ENCODE assay signal across 10 cellular contexts in the genomic region with DNA sequence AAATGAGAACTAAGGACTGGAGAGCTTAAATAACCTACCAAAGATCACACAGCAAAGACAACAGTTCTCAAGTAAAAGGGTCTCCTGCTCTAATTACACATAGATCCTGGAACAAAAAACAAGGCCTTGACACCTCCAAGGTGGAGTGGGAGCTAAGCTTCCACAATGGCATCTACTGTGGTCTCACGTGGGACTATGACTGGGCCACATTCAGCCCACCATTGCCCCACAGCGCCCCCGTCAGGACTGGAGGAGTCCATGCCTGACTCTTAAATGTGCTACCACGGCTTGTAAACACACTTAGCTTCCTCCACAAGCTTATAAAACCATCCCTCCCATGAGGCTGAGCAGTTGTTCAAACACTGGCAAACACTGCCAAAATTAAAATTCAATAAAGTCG.
A peak's percentile ranks its signal among the peaks of the same experiment; 100 is the strongest.
DNase-seq lines count a peak whose midpoint lies in the region; ATAC-seq, FAIRE-seq and TF ChIP-seq lines count a peak whose summit lies in the region.
"Had no signal": no experiment of that assay in that cellular context is flagged by ENCODE, and none has a peak within 500 bp of the region (broad histone marks: within the 10 kb centered on the region; RNA-seq: fewer than 3 reads in every experiment).

No MANE protein-coding gene starts in this region.

- TF ChIP-seq POLR2A in HepG2 (IDR thresholded peaks at IDR 0.05; ENCODE audit: insufficient read depth in 1 of 2, low read depth in 2 of 2, low read length in 2 of 2) = no peak
- no peak for TF ChIP-seq POLR2A in right lobe of liver (IDR thresholded peaks at IDR 0.05)
- TF ChIP-seq POLR2A in sigmoid colon (IDR thresholded peaks at IDR 0.05) = no peak

- POLR2A ChIA-PET in HepG2 (lab: Yijun Ruan, JAX) (no interaction called here), PC-3 (lab: Charles Lee; ENCODE audit: unreplicated experiment) (no interaction called here)

- WGBS in HepG2 (ENCODE audit: low lambda C conversion rate) = under 1% methylated on average over 4 of the region's 5 CpGs
- WGBS in right lobe of liver (ENCODE audit: insufficient coverage, low coverage, low lambda C conversion rate, missing lambda C conversion rate) = 62% methylated on average over 5 of the region's 5 CpGs
- 50 to 69% methylated on average over 5 of the region's 5 CpGs for WGBS in sigmoid colon, 2 donors

- no TSS peak for BruUV-seq in HepG2 (replicated peaks; lab: Mats Ljungman, UMichigan)
- BruUV-seq in PC-3 (replicated peaks; lab: Mats Ljungman, UMichigan) = no TSS peak

- intact Hi-C loops in HepG2 (cut with micrococcal nuclease; ENCODE audit: unreplicated experiment) (no loop called here), right lobe of liver (cut with DNase I) (no loop called here), PC-3 (cut with micrococcal nuclease) (loop anchor here (10.0 kb wide), 1 partner anchor 161 kb away; no protein-coding TSS in a partner anchor), sigmoid colon (cut with DNase I) (no loop called here)

- no peak overlapping the region for H3K9ac ChIP-seq in HepG2 (ENCODE audit: insufficient read depth, low read depth, low read length)
- no peak overlapping the region for H3K9ac ChIP-seq in PC-3 (ENCODE audit: low read length)

- H3K79me2 ChIP-seq in HepG2 (ENCODE audit: insufficient read depth, low read length) (no peaks in the 10 kb centered on the region), PC-3 (ENCODE audit: low read length) (no peaks in the 10 kb centered on the region)

- H3K36me3 ChIP-seq in HepG2 (replicated peaks in 1 of 2; ENCODE audit: control insufficient read depth in 1 of 2, insufficient read depth in 2 of 2, low read length in 2 of 2) (no peaks in the 10 kb centered on the region), right lobe of liver (no peaks in the 10 kb centered on the region), PC-3 (ENCODE audit: low read depth, low read length) (no peaks in the 10 kb centered on the region), sigmoid colon (no peaks in the 10 kb centered on the region)
- H3K36me3 ChIP-seq: colonic mucosa had no signal

- H4K20me1 ChIP-seq in HepG2 (ENCODE audit: insufficient read depth, low read length) = no peaks in the 10 kb centered on the region
- H4K20me1 ChIP-seq in PC-3 (ENCODE audit: low read length) = no peaks in the 10 kb centered on the region

- H3K27ac ChIP-seq in HepG2 (ENCODE audit: extremely low read length, insufficient read depth, low read length) (no peak overlapping the region), right lobe of liver (no peak overlapping the region), PC-3 (ENCODE audit: low read length) (no peak overlapping the region), sigmoid colon (no peak overlapping the region)
- H3K27ac ChIP-seq: colonic mucosa, psoas muscle had no signal

- CTCF ChIA-PET in HepG2 (lab: Yijun Ruan, JAX; ENCODE audit: low intra/inter-chr PET ratio, low total read pairs) = no interaction called here
- CTCF ChIA-PET in PC-3 (lab: Charles Lee) = interaction anchor here (0.6 kb wide), 4 partner anchors 31 to 471 kb away, joined by 3 to 9 read pairs (median 4); no protein-coding TSS in a partner anchor

- in situ Hi-C loops in HepG2 (cut with HindIII; ENCODE audit: extremely low pct_ligation_motif_present, low pct_unique_long_range_greater_than_20kb) = no loop called here

- no peak overlapping the region for H3K4me2 ChIP-seq in HepG2 (ENCODE audit: low read depth, low read length)
- H3K4me2 ChIP-seq in PC-3 (ENCODE audit: low read length) = no peak overlapping the region

- H3K4me3 ChIP-seq in HepG2 (replicated peaks in 1 of 3; ENCODE audit: insufficient read depth in 1 of 3, low read depth in 2 of 3, low read length in 3 of 3) (no peak overlapping the region), right lobe of liver (no peak overlapping the region), PC-3 (ENCODE audit: low read length) (no peak overlapping the region), fibroblast of the aortic adventitia (ENCODE audit: low read depth, low read length) (no peak overlapping the region), sigmoid colon (no peak overlapping the region)
- H3K4me3 ChIP-seq: colonic mucosa, psoas muscle had no signal

- no peak for TF ChIP-seq RAD21 in HepG2 (CRISPR knock-in tag; IDR thresholded peaks at IDR 0.05)

- H2AFZ ChIP-seq in HepG2 (ENCODE audit: low read length) (no peak overlapping the region), PC-3 (ENCODE audit: low read length) (0 out of 2 replicates have a peak overlapping the region, but pooled peaks have one; percentile 25)

- peak; percentile 8 for FAIRE-seq in HepG2 (lab: Jason Lieb, UNC)
- no peak for FAIRE-seq in urothelium cell line (lab: Jason Lieb, UNC)

- DNase-seq in HepG2 (ENCODE audit: low spot score) = no peak
- no peak for DNase-seq in right lobe of liver
- peak; percentile 53 for DNase-seq in PC-3
- DNase-seq in fibroblast of the aortic adventitia (ENCODE audit: low read depth) = no peak
- DNase-seq in urothelium cell line (ENCODE audit: low spot score) = peak; percentile 63
- DNase-seq in NCI-H774 (lab: John Stamatoyannopoulos, UW) = no peak
- DNase-seq in OCI-M2 (lab: John Stamatoyannopoulos, UW; ENCODE audit: unreplicated experiment) = no peak
- no peak for DNase-seq in sigmoid colon
- DNase-seq: colonic mucosa, psoas muscle had no signal

- H3F3A ChIP-seq in PC-3 (ENCODE audit: low read length, unreplicated experiment) = no peaks in the 10 kb centered on the region

- H3K9me3 ChIP-seq in HepG2 (ENCODE audit: low read length) (no peaks in the 10 kb centered on the region), right lobe of liver (no peaks in the 10 kb centered on the region), PC-3 (ENCODE audit: low read length) (no peaks in the 10 kb centered on the region), sigmoid colon (no peaks in the 10 kb centered on the region)
- H3K9me3 ChIP-seq: colonic mucosa, psoas muscle had no signal

- TF ChIP-seq CTCF in HepG2 (CRISPR knock-in tag; IDR thresholded peaks at IDR 0.05) (peak; percentile 47), right lobe of liver (IDR thresholded peaks at IDR 0.05) (no peak), PC-3 (conservative IDR thresholded peaks at IDR 0.05; ENCODE audit: low read depth, low read length) (peak; percentile 93), fibroblast of the aortic adventitia (IDR thresholded peaks at IDR 0.05; ENCODE audit: insufficient read depth, low read length) (peak; percentile 2), sigmoid colon (IDR thresholded peaks at IDR 0.05) (no peak)

- peaks cover 0 to 5% of the 10 kb centered on the region in 2 experiments; a peak in 1 of 5 replicates for H3K27me3 ChIP-seq in HepG2 (ENCODE audit: control insufficient read depth in 1 of 2, insufficient read depth in 2 of 2, low read length in 2 of 2)
- H3K27me3 ChIP-seq in right lobe of liver = no peaks in the 10 kb centered on the region
- H3K27me3 ChIP-seq in PC-3 (ENCODE audit: low read length) = no peaks in the 10 kb centered on the region
- no peaks in the 10 kb centered on the region for H3K27me3 ChIP-seq in sigmoid colon
- H3K27me3 ChIP-seq: colonic mucosa had no signal

- peak; percentile 56 for ATAC-seq in HepG2
- no peak for ATAC-seq in right lobe of liver
- no peak for ATAC-seq in PC-3

- H3K9me2 ChIP-seq in PC-3 (replicated peaks; ENCODE audit: low read length) = 0 out of 2 replicates have a peak, but pooled peaks cover 3% of the 10 kb centered on the region

- TF ChIP-seq EP300 in HepG2 (IDR thresholded peaks at IDR 0.05; ENCODE audit: low read depth in 2 of 2, low read length in 2 of 2) = no peak
- TF ChIP-seq EP300 in HepG2 (CRISPR knock-in tag; IDR thresholded peaks at IDR 0.05; ENCODE audit: borderline replicate concordance) = no peak
- no peak for TF ChIP-seq EP300 in sigmoid colon (IDR thresholded peaks at IDR 0.05)

- peaks cover 22% of the 10 kb centered on the region for H3K4me1 ChIP-seq in HepG2 (ENCODE audit: insufficient read depth, low read length)
- H3K4me1 ChIP-seq in right lobe of liver = no peaks in the 10 kb centered on the region
- peaks cover 8% of the 10 kb centered on the region; the same call in 1 of the 2 replicates for H3K4me1 ChIP-seq in PC-3 (ENCODE audit: insufficient read depth, low read length)
- peaks cover 0 to 9% (median 0%) of the 10 kb centered on the region in 4 donors for H3K4me1 ChIP-seq in sigmoid colon
- H3K4me1 ChIP-seq: colonic mucosa, psoas muscle had no signal

TF ChIP-seq in HepG2, 621 proteins besides CTCF, POLR2A, EP300 and RAD21:
- TF ChIP-seq AGO1 (IDR thresholded peaks at IDR 0.05; ENCODE audit: low read depth, low read length, poor library complexity, severe bottlenecking) = no peak
- TF ChIP-seq STAG1 (CRISPR knock-in tag; IDR thresholded peaks at IDR 0.05) = peak; percentile 12; the same call in 1 of the 2 replicates
- TF ChIP-seq EHMT2 (IDR thresholded peaks at IDR 0.05; ENCODE audit: borderline replicate concordance, low read depth, low read length) = peak; percentile 93; the same call in 1 of the 2 replicates
- TF ChIP-seq ZMYM4 (CRISPR knock-in tag; IDR thresholded peaks at IDR 0.05) = peak; percentile 44; the same call in 1 of the 2 replicates
- TF ChIP-seq RXRB (CRISPR knock-in tag; IDR thresholded peaks at IDR 0.05; ENCODE audit: borderline replicate concordance) = no peak
- TF ChIP-seq, protein P1, sequence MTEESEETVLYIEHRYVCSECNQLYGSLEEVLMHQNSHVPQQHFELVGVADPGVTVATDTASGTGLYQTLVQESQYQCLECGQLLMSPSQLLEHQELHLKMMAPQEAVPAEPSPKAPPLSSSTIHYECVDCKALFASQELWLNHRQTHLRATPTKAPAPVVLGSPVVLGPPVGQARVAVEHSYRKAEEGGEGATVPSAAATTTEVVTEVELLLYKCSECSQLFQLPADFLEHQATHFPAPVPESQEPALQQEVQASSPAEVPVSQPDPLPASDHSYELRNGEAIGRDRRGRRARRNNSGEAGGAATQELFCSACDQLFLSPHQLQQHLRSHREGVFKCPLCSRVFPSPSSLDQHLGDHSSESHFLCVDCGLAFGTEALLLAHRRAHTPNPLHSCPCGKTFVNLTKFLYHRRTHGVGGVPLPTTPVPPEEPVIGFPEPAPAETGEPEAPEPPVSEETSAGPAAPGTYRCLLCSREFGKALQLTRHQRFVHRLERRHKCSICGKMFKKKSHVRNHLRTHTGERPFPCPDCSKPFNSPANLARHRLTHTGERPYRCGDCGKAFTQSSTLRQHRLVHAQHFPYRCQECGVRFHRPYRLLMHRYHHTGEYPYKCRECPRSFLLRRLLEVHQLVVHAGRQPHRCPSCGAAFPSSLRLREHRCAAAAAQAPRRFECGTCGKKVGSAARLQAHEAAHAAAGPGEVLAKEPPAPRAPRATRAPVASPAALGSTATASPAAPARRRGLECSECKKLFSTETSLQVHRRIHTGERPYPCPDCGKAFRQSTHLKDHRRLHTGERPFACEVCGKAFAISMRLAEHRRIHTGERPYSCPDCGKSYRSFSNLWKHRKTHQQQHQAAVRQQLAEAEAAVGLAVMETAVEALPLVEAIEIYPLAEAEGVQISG (CRISPR knock-in tag; IDR thresholded peaks at IDR 0.05) = peak; percentile 97
- no peak for TF ChIP-seq GPN1 (CRISPR knock-in tag; IDR thresholded peaks at IDR 0.05; ENCODE audit: borderline replicate concordance)
TF ChIP-seq in HepG2: peak in this region for 4.

Comparison
In these comparisons a context has a peak if more than half of its experiments do, and no peak if none do; other contexts are left out.
1. CTCF ChIP-seq: peak in HepG2 (single experiment), PC-3 (single experiment) and fibroblast of the aortic adventitia (single experiment); none in right lobe of liver (0 of 4) and sigmoid colon (0 of 4).
2. DNase-seq: peak in PC-3 (single experiment) and urothelium cell line (single experiment); none in HepG2 (single experiment), right lobe of liver (0 of 3), fibroblast of the aortic adventitia (single experiment), NCI-H774 (single experiment), OCI-M2 (single experiment) and sigmoid colon (single experiment).